In genomic region chr19:4618019-4618418, GRCh38 we compare ENCODE assay signal across 27 cellular contexts. TPM values are rescaled to one million over a fixed set of nuclear protein-coding genes. Genes with fewer than 3 reads are reported as not detected.
"Had no signal": no experiment of that assay in that cellular context is flagged by ENCODE, and none has a peak within 500 bp of the region (broad histone marks: within the 10 kb centered on the region; RNA-seq: fewer than 3 reads in every experiment).

No MANE protein-coding gene starts in this region.

- H3K4me3 Mint-ChIP-seq: immature natural killer cell; naive thymus-derived CD8-positive, alpha-beta T cell; nephron; neural crest cell; stimulated activated memory B cell treated with anti-CD40 and anti-IgM and Interleukin-4, amounts not matched to agents 10 μg/mL and 1 μg/mL and 100 μg/mL, for 72 hours; stimulated activated naive CD8-positive, alpha-beta T cell treated with anti-CD3 and anti-CD28 coated beads, Interleukin-15, amount 100 ng/mL, for 72 hours had no signal

- H3K9me3 Mint-ChIP-seq: immature natural killer cell; naive thymus-derived CD8-positive, alpha-beta T cell; nephron; neural crest cell; stimulated activated memory B cell treated with anti-CD40 and anti-IgM and Interleukin-4, amounts not matched to agents 10 μg/mL and 1 μg/mL and 100 μg/mL, for 72 hours; stimulated activated naive CD8-positive, alpha-beta T cell treated with anti-CD3 and anti-CD28 coated beads, Interleukin-15, amount 100 ng/mL, for 72 hours had no signal

- H3K36me3 Mint-ChIP-seq: immature natural killer cell; naive thymus-derived CD8-positive, alpha-beta T cell; stimulated activated memory B cell treated with anti-CD40 and anti-IgM and Interleukin-4, amounts not matched to agents 10 μg/mL and 1 μg/mL and 100 μg/mL, for 72 hours had no signal

- DNase-seq: immature natural killer cell; kidney; left colon; left lung; lower lobe of right lung; mammary epithelial cell; mesenchymal stem cell; naive thymus-derived CD8-positive, alpha-beta T cell; pancreas; retina; stimulated activated CD4-positive, alpha-beta T cell treated with anti-CD3 and anti-CD28 coated beads, Interleukin-4, amount 100 ng/mL, for 24 hours; stimulated activated naive CD4-positive, alpha-beta T cell treated with Interleukin-2 at 50 U/mL for 16 hours; stimulated activated naive CD8-positive, alpha-beta T cell treated with anti-CD3 and anti-CD28 coated beads, Interleukin-15, amount 100 ng/mL, for 72 hours; substantia nigra; testis; thyroid gland; transverse colon; upper lobe of left lung had no signal

- H3K4me3 ChIP-seq: left lung, lower lobe of right lung, pancreas, prostate gland, skin epidermis, testis, thyroid gland, transverse colon, upper lobe of left lung, vagina had no signal

- H3K4me1 ChIP-seq: left lung, lower lobe of right lung, pancreas, prostate gland, testis, thyroid gland, transverse colon, upper lobe of left lung, vagina had no signal

- H3K27ac Mint-ChIP-seq: immature natural killer cell; nephron; stimulated activated memory B cell treated with anti-CD40 and anti-IgM and Interleukin-4, amounts not matched to agents 10 μg/mL and 1 μg/mL and 100 μg/mL, for 72 hours had no signal

- H3K36me3 ChIP-seq: left lung, lower lobe of right lung, pancreas, prostate gland, thyroid gland, transverse colon, upper lobe of left lung, vagina had no signal

- H3K27me3 ChIP-seq: pancreas, testis, thyroid gland, upper lobe of left lung, vagina had no signal

- FAIRE-seq: islet of Langerhans, kidney, pancreas had no signal

- H3K27ac ChIP-seq: left lung, lower lobe of right lung, pancreas, prostate gland, skin epidermis, testis, thyroid gland, transverse colon, upper lobe of left lung, vagina had no signal

- H3K9me3 ChIP-seq: left lung, lower lobe of right lung, pancreas, prostate gland, testis, thyroid gland, transverse colon, upper lobe of left lung, vagina had no signal

- ATAC-seq: left colon; left lung; lower lobe of right lung; naive thymus-derived CD8-positive, alpha-beta T cell; pancreas; right cardiac atrium; sciatic nerve; stimulated activated memory B cell treated with anti-CD40 and anti-IgM and Interleukin-4, amounts not matched to agents 10 μg/mL and 1 μg/mL and 100 μg/mL, for 72 hours; stimulated activated naive CD8-positive, alpha-beta T cell treated with anti-CD3 and anti-CD28 coated beads, Interleukin-15, amount 100 ng/mL, for 72 hours had no signal

- H3K4me1 Mint-ChIP-seq: immature natural killer cell; naive thymus-derived CD8-positive, alpha-beta T cell; nephron; stimulated activated memory B cell treated with anti-CD40 and anti-IgM and Interleukin-4, amounts not matched to agents 10 μg/mL and 1 μg/mL and 100 μg/mL, for 72 hours; stimulated activated naive CD8-positive, alpha-beta T cell treated with anti-CD3 and anti-CD28 coated beads, Interleukin-15, amount 100 ng/mL, for 72 hours had no signal

RNA-seq across cellular contexts. Expression of gene SEMA6B, which starts 58.5 kb away (rescaled TPM):
- polyA plus RNA-seq: immature natural killer cell; naive thymus-derived CD8-positive, alpha-beta T cell had no signal
